8 cellular contexts compared by ENCODE assay signal in the genomic region with DNA sequence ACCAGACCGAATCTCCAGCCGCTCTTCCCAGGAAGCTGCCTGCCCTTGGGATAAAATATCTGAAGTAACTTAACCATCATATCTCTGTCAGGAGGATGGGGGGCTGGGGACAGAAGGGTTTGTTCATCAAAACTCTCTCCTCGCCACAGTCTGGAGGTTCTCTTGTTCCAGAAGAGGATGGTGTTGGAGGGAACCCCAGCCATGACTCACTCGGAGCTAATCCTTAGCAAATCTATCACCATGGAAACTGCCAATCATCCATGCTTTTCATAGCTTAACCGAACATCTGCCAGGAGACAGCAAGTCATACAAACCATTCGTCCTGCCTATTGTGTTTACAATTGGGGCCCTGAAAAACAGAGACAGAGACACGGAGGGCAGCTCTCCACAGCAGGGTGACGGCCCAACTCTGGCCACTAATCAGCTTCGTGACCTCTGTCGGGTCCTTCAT.
DNase-seq lines count a peak whose midpoint lies in the region; ATAC-seq and TF ChIP-seq lines count a peak whose summit lies in the region.

No MANE protein-coding gene starts in this region.

- H3K4me2 ChIP-seq in smooth muscle cell, result peak overlapping the region; percentile 83

- DNase-seq in NCI-H2227 (lab: John Stamatoyannopoulos, UW; ENCODE audit: unreplicated experiment), result peak; percentile 8
- no peak for DNase-seq in NCI-H2227 treated with DMSO at 0.1 percent for 48 hours (lab: John Stamatoyannopoulos, UW)
- peak; percentile 94 to 96 for DNase-seq in SJCRH30
- peak in 1 of 2 donors; percentile 96 for DNase-seq in cardiac muscle cell (ENCODE audit: low read depth in 1 of 2, low spot score in 1 of 2)
- DNase-seq in smooth muscle cell (lab: John Stamatoyannopoulos, UW; ENCODE audit: unreplicated experiment), result no peak
- no peak for DNase-seq in activated CD4-positive, alpha-beta T cell treated with anti-CD3 and anti-CD28 coated beads, Interleukin-2, amount 50 U/mL, for 4 hours
- no peak for DNase-seq in activated effector memory CD4-positive, alpha-beta T cell treated with Interleukin-2 at 50 U/mL for 16 hours

- H3K4me3 ChIP-seq in SJCRH30 (peak overlapping the region; percentile 24), cardiac muscle cell (no peak overlapping the region), smooth muscle cell (no peak overlapping the region)

- WGBS in smooth muscle cell (ENCODE audit: low lambda C conversion rate), result 10% methylated on average over 10 of the region's 10 CpGs

- H3K36me3 ChIP-seq in SJCRH30, result no peaks in the 10 kb centered on the region
- H3K36me3 ChIP-seq in cardiac muscle cell, result no peaks in the 10 kb centered on the region
- H3K36me3 ChIP-seq in smooth muscle cell (ENCODE audit: low read depth), result no peaks in the 10 kb centered on the region

- peak overlapping the region; percentile 92 for H3K9ac ChIP-seq in smooth muscle cell (ENCODE audit: low read depth)

- TF ChIP-seq CTCF in cardiac muscle cell (IDR thresholded peaks at IDR 0.05; ENCODE audit: low read depth, low read length) (no peak), smooth muscle cell (IDR thresholded peaks at IDR 0.05; ENCODE audit: borderline replicate concordance, insufficient read depth, poor library complexity, severe bottlenecking) (no peak)

- H3K9me3 ChIP-seq in SJCRH30 (replicated peaks) (no peaks in the 10 kb centered on the region), cardiac muscle cell (ENCODE audit: low read depth) (no peaks in the 10 kb centered on the region), smooth muscle cell (replicated peaks; ENCODE audit: low read depth) (no peaks in the 10 kb centered on the region)

- H3K4me1 ChIP-seq in SJCRH30 (peaks cover 37% of the 10 kb centered on the region), cardiac muscle cell (ENCODE audit: low read depth) (peaks cover 23% of the 10 kb centered on the region), smooth muscle cell (ENCODE audit: low read depth) (peaks cover 43% of the 10 kb centered on the region)

- H3K79me2 ChIP-seq in smooth muscle cell (ENCODE audit: low read depth), result no peaks in the 10 kb centered on the region

- H3F3A ChIP-seq in smooth muscle cell (ENCODE audit: low read depth), result peaks cover 47% of the 10 kb centered on the region

- H2AFZ ChIP-seq in smooth muscle cell (ENCODE audit: low read depth), result no peak overlapping the region

- peak overlapping the region; percentile 92 for H3K27ac ChIP-seq in SJCRH30
- peak overlapping the region; percentile 35 for H3K27ac ChIP-seq in cardiac muscle cell
- H3K27ac ChIP-seq in smooth muscle cell (ENCODE audit: low read depth), result peak overlapping the region; percentile 100

- no peak for ATAC-seq in GM19324 (IDR thresholded peaks at IDR 0.05; ENCODE audit: low FRiP score, unreplicated experiment)

- H4K20me1 ChIP-seq in smooth muscle cell (ENCODE audit: low read depth), result no peaks in the 10 kb centered on the region

- H3K27me3 ChIP-seq in SJCRH30 (no peaks in the 10 kb centered on the region), cardiac muscle cell (no peaks in the 10 kb centered on the region), smooth muscle cell (ENCODE audit: low read depth) (no peaks in the 10 kb centered on the region)

Comparison
In these comparisons a context has a peak if more than half of its experiments do, and no peak if none do; other contexts are left out.
1. DNase-seq: peak in NCI-H2227 (single experiment) and SJCRH30 (2 of 2); none in NCI-H2227 treated with DMSO at 0.1 percent for 48 hours (single experiment), smooth muscle cell (single experiment), activated CD4-positive, alpha-beta T cell treated with anti-CD3 and anti-CD28 coated beads, Interleukin-2, amount 50 U/mL, for 4 hours (0 of 2) and activated effector memory CD4-positive, alpha-beta T cell treated with Interleukin-2 at 50 U/mL for 16 hours (single experiment).
2. H3K27ac ChIP-seq: peak in every context shown above with its lines; median percentile 100 in smooth muscle cell; 92 in SJCRH30; 35 in cardiac muscle cell.